Comparison of ENCODE assay signal across 1 cellular context in genomic region chr16:55390838-55391237, GRCh38.
TF ChIP-seq lines count a peak whose summit lies in the region.

No MANE protein-coding gene starts in this region.

TF ChIP-seq in GM23338, 12 proteins besides CTCF, POLR2A, EP300 and RAD21 (continued from another document):
- no peak for TF ChIP-seq ZNF462 (CRISPR knock-in tag; IDR thresholded peaks at IDR 0.05)
- TF ChIP-seq EZH2phosphoT487 (IDR thresholded peaks at IDR 0.05; ENCODE audit: unreplicated experiment), result no peak
- TF ChIP-seq CREB1 (CRISPR knock-in tag; IDR thresholded peaks at IDR 0.05; ENCODE audit: low read depth), result no peak
- no peak for TF ChIP-seq EZH2 (IDR thresholded peaks at IDR 0.05; ENCODE audit: low read depth, unreplicated experiment)
- no peak for TF ChIP-seq STAT1 (IDR thresholded peaks at IDR 0.05; ENCODE audit: unreplicated experiment)
- TF ChIP-seq JUNB (IDR thresholded peaks at IDR 0.05; ENCODE audit: unreplicated experiment), result no peak
- TF ChIP-seq POLR2AphosphoS5 (IDR thresholded peaks at IDR 0.05; ENCODE audit: low read depth), result no peak
- TF ChIP-seq, protein P1, sequence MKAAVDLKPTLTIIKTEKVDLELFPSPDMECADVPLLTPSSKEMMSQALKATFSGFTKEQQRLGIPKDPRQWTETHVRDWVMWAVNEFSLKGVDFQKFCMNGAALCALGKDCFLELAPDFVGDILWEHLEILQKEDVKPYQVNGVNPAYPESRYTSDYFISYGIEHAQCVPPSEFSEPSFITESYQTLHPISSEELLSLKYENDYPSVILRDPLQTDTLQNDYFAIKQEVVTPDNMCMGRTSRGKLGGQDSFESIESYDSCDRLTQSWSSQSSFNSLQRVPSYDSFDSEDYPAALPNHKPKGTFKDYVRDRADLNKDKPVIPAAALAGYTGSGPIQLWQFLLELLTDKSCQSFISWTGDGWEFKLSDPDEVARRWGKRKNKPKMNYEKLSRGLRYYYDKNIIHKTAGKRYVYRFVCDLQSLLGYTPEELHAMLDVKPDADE (IDR thresholded peaks at IDR 0.05), result no peak
